In genomic region chr10:49941447-49942338, GRCh38 we compare ENCODE assay signal across 8 cellular contexts. TPM values are rescaled to one million over a fixed set of nuclear protein-coding genes. Genes with fewer than 3 reads are reported as not detected.
DNase-seq lines count a peak whose midpoint lies in the region; ATAC-seq and TF ChIP-seq lines count a peak whose summit lies in the region.
"Not testable (repeated sequence)": the region's sequence is repeated elsewhere in the genome, so short reads cannot be mapped to it uniquely, and the experiment has no call there.

TSS of gene PARG (minus strand) at chr10:49942027. CDS start at chr10:49941725, 302 bp downstream.
TSS of gene TIMM23B (plus strand) at chr10:49942053. CDS start at chr10:49942195, 142 bp downstream.

- H3K9me3 ChIP-seq in right cardiac atrium (ENCODE audit: control insufficient read depth, low read length): not testable (repeated sequence)

- in situ Hi-C loops in astrocyte of the cerebellum (cut with HindIII; ENCODE audit: low sequenced_read_pairs): not testable (repeated sequence)

- not testable (repeated sequence) for TF ChIP-seq CTCF in astrocyte of the cerebellum (IDR thresholded peaks at IDR 0.05; ENCODE audit: low read depth, low read length, missing control alignments)

- not testable (repeated sequence) for H3K27me3 ChIP-seq in right cardiac atrium (ENCODE audit: control insufficient read depth, insufficient read depth)

- not testable (repeated sequence) for H3K4me1 ChIP-seq in right cardiac atrium (ENCODE audit: control insufficient read depth, insufficient read depth, low read length)

- intact Hi-C loops in right cardiac atrium (cut with DNase I): not testable (repeated sequence)

- peak; percentile 1 to 7 for DNase-seq in NCI-H187 (lab: John Stamatoyannopoulos, UW)
- peak; percentile 72 for DNase-seq in T1000 (lab: John Stamatoyannopoulos, UW)
- DNase-seq in astrocyte of the cerebellum (ENCODE audit: low read depth): peak; percentile 52
- DNase-seq in right cardiac atrium: peak; percentile 83 to 93 (median 91)
- peak; percentile 76 for DNase-seq in putamen (ENCODE audit: low spot score)
- peak; percentile 73 for DNase-seq in ureter (ENCODE audit: low spot score)

- ATAC-seq in GM18505 (IDR thresholded peaks at IDR 0.05; ENCODE audit: unreplicated experiment) (peak; percentile 76), HG02943 (IDR thresholded peaks at IDR 0.05; ENCODE audit: low read depth, unreplicated experiment) (peak; percentile 69), right cardiac atrium (peak; percentile 96 to 97)

- peak within 1 kb of the TSS; percentile 74 for H3K27ac ChIP-seq in right cardiac atrium (ENCODE audit: low read length)

- peak; percentile 66 for TF ChIP-seq POLR2A in GM18505 (IDR thresholded peaks at IDR 0.05; ENCODE audit: borderline replicate concordance, extremely low read depth, insufficient read depth, insufficient read length)

- H3K4me3 ChIP-seq in astrocyte of the cerebellum (ENCODE audit: low read depth, low read length) (peak within 1 kb of the TSS; percentile 73), right cardiac atrium (ENCODE audit: low read length) (peak within 1 kb of the TSS; percentile 69)

- WGBS in right cardiac atrium: under 1% methylated on average over 81 of the region's 81 CpGs

RNA-seq across cellular contexts. Expression of gene PARG, which starts in this region (rescaled TPM):
- total RNA-seq in right cardiac atrium (10 to 100 TPM; 22.9 to 26.2 (median 25.5) TPM), ureter (38.9 TPM)
- 6.7 TPM for polyA plus RNA-seq in right cardiac atrium

RNA-seq across cellular contexts. Expression of gene TIMM23B, which starts in this region (rescaled TPM):
- 10 to 100 TPM; 13.7 to 17.9 (median 16.3) TPM for total RNA-seq in right cardiac atrium
- 19.2 TPM for polyA plus RNA-seq in right cardiac atrium
- total RNA-seq in ureter: 34.1 TPM

Comparison
In these comparisons a context has a peak if more than half of its experiments do, and no peak if none do; other contexts are left out.
1. Peak in every context shown above with its lines: DNase-seq, ATAC-seq, H3K4me3 ChIP-seq and H3K27ac ChIP-seq.
2. DNase-seq: peak in every context shown above with its lines; median percentile 91 in right cardiac atrium; 76 in putamen; 73 in ureter; 72 in T1000; 52 in astrocyte of the cerebellum; 4 in NCI-H187.